In genomic region chr2:191650896-191651773, GRCh38 we compare ENCODE assay signal across 11 cellular contexts. TPM values are rescaled to one million over a fixed set of nuclear protein-coding genes. Genes with fewer than 3 reads are reported as not detected.
DNase-seq lines count a peak whose midpoint lies in the region; ATAC-seq lines count a peak whose summit lies in the region.
"Had no signal": no experiment of that assay in that cellular context is flagged by ENCODE, and none has a peak within 500 bp of the region (broad histone marks: within the 10 kb centered on the region; RNA-seq: fewer than 3 reads in every experiment).

No MANE protein-coding gene starts in this region.

- H3K36me3 Mint-ChIP-seq in activated naive CD4-positive, alpha-beta T cell treated with anti-CD3 and anti-CD28 coated beads for 36 hours (ENCODE audit: low read depth) = no peaks in the 10 kb centered on the region

- no peak overlapping the region for H3K27ac Mint-ChIP-seq in activated naive CD4-positive, alpha-beta T cell treated with anti-CD3 and anti-CD28 coated beads for 36 hours

- CTCF ChIA-PET in activated naive CD4-positive, alpha-beta T cell treated with anti-CD3 and anti-CD28 coated beads for 36 hours (lab: Charles Lee) = no interaction called here

- no peaks in the 10 kb centered on the region for H3K27me3 Mint-ChIP-seq in activated naive CD4-positive, alpha-beta T cell treated with anti-CD3 and anti-CD28 coated beads for 36 hours (ENCODE audit: low read depth)

- ATAC-seq in GM18873 (IDR thresholded peaks at IDR 0.05; ENCODE audit: low FRiP score, unreplicated experiment) = peak; percentile 99
- ATAC-seq in GM21528 (IDR thresholded peaks at IDR 0.05; ENCODE audit: low FRiP score, unreplicated experiment) = peak; percentile 98
- peak; percentile 98 for ATAC-seq in HG03354 (IDR thresholded peaks at IDR 0.05; ENCODE audit: poor library complexity, severe bottlenecking, unreplicated experiment)

- H3K4me3 Mint-ChIP-seq in activated naive CD4-positive, alpha-beta T cell treated with anti-CD3 and anti-CD28 coated beads for 36 hours = no peak overlapping the region

- peaks cover 8% of the 10 kb centered on the region for H3K4me1 Mint-ChIP-seq in activated naive CD4-positive, alpha-beta T cell treated with anti-CD3 and anti-CD28 coated beads for 36 hours (ENCODE audit: low read depth)

- DNase-seq in kidney tubule cell (ENCODE audit: low spot score) (peak; percentile 54), NCI-H1694 (lab: John Stamatoyannopoulos, UW) (no peak), midbrain (lab: John Stamatoyannopoulos, UW) (no peak), iPS-NIHi7 (ENCODE audit: extremely low spot score) (no peak)
- no peak for DNase-seq in activated naive CD4-positive, alpha-beta T cell treated with anti-CD3 and anti-CD28 coated beads for 36 hours
- DNase-seq: activated CD4-positive, alpha-beta T cell treated with anti-CD3 and anti-CD28 coated beads, Interleukin-2, amount 50 U/mL, for 1 hour; NCI-H446; stimulated activated CD4-positive, alpha-beta T cell treated with anti-CD3 and anti-CD28 coated beads, Interleukin-4, amount 100 ng/mL, for 4 hours had no signal

- intact Hi-C loops in activated naive CD4-positive, alpha-beta T cell treated with anti-CD3 and anti-CD28 coated beads for 36 hours (cut with micrococcal nuclease) = loop anchor here (1.0 to 10.0 kb wide), 3 partner anchors 10 to 1866 kb away; partner anchors contain the start of genes ORMDL1 and PMS1

- no peaks in the 10 kb centered on the region for H3K9me3 Mint-ChIP-seq in activated naive CD4-positive, alpha-beta T cell treated with anti-CD3 and anti-CD28 coated beads for 36 hours

RNA-seq across cellular contexts. Expression of gene NABP1, which starts 26.8 kb away (rescaled TPM):
- 100 to 1,000 TPM in 1 of 2 experiments, 10 to 100 TPM in 1; 97.5 to 101 TPM for total RNA-seq in activated naive CD4-positive, alpha-beta T cell treated with anti-CD3 and anti-CD28 coated beads for 36 hours
